28 cellular contexts compared by ENCODE assay signal in the genomic region with DNA sequence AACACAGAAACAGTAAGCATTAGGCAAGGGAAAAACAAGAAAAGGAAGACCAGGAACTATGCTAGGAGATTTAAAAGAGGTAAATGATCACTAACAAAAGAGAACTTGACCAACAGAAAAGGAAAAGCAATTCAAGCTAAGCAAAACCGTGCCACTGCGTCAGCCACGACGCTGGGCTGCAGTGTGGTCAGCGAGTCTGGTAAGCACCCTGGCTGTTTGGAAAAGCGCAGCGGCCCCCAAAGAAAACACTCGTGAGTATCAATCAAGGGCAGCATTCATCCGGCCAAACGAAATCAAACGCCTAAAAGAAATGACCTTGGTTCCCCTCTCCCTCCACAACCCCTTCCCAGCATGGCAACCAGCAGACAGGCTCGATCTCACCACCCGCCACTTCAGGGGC. TPM values are rescaled to one million over a fixed set of nuclear protein-coding genes. Genes with fewer than 3 reads are reported as not detected.
A peak's percentile ranks its signal among the peaks of the same experiment; 100 is the strongest.
DNase-seq lines count a peak whose midpoint lies in the region; TF ChIP-seq lines count a peak whose summit lies in the region.
"Had no signal": no experiment of that assay in that cellular context is flagged by ENCODE, and none has a peak within 500 bp of the region (broad histone marks: within the 10 kb centered on the region; RNA-seq: fewer than 3 reads in every experiment).

No MANE protein-coding gene starts in this region.

- H3K79me1 ChIP-seq in H9 (ENCODE audit: insufficient read depth, low read depth, low read length, poor library complexity, severe bottlenecking) = peaks cover 3% of the 10 kb centered on the region

- peaks cover 46 to 51% of the 10 kb centered on the region in 2 experiments for H3K4me1 Mint-ChIP-seq in H9
- H3K4me1 Mint-ChIP-seq in chondrocyte (ENCODE audit: low read depth) = peaks cover 41% of the 10 kb centered on the region

- H2AK5ac ChIP-seq in H9 (ENCODE audit: insufficient read length, low read length) = no peak overlapping the region

- H3K27ac Mint-ChIP-seq in H9 = peak overlapping the region; percentile 59 to 77 (median 63); a peak in 6 of 7 replicates
- peak overlapping the region; percentile 52 for H3K27ac Mint-ChIP-seq in chondrocyte (ENCODE audit: unreplicated experiment)
- H3K27ac Mint-ChIP-seq: activated CD4-positive, alpha-beta T cell treated with anti-CD3 and anti-CD28 coated beads for 36 hours; activated CD8-positive, alpha-beta T cell treated with anti-CD3 and anti-CD28 coated beads, Interleukin-2, amount 10 ng/mL, durations not matched to agents 7 days and 5 days; activated naive CD8-positive, alpha-beta T cell treated with anti-CD3 and anti-CD28 coated beads, Interleukin-2, amount 10 ng/mL, durations not matched to agents 7 days and 5 days; activated T-helper 2 cell treated with anti-CD3 and anti-CD28 coated beads, Interferon-gamma antibody, Interleukin-2, Interleukin-4, amounts not matched to agents 10 μg/mL and 5 μg/mL and 100 μg/mL, durations not matched to agents 14 hours and 24 hours and 36 hours; memory B cell; stimulated activated effector memory CD8-positive, alpha-beta T cell treated with anti-CD3 and anti-CD28 coated beads, Interleukin-12 subunit alpha, Interleukin-12 subunit beta, amount 100 ng/mL, for 72 hours had no signal

- no peak overlapping the region for H3K18ac ChIP-seq in H9 (ENCODE audit: insufficient read length, low read depth, low read length)

- no peak for TF ChIP-seq POLR2A in sigmoid colon (IDR thresholded peaks at IDR 0.05)

- H2AFZ ChIP-seq in H9 (ENCODE audit: low read length) = no peak overlapping the region

- H3K23ac ChIP-seq in H9 (ENCODE audit: insufficient read length, low read depth, low read length) = no peak overlapping the region

- H3K36me3 ChIP-seq in mesodermal cell (ENCODE audit: control insufficient read depth, insufficient read depth, low read length) (peaks cover 16% of the 10 kb centered on the region), sigmoid colon (no peaks in the 10 kb centered on the region)
- H3K36me3 ChIP-seq: ascending aorta, gastroesophageal sphincter, HAP-1, SJCRH30 had no signal

- H3K36me3 Mint-ChIP-seq in H9 (ENCODE audit: insufficient read depth in 1 of 3, low read depth in 3 of 3) (peaks cover 2 to 13% (median 5%) of the 10 kb centered on the region in 3 experiments; a peak in 3 of 7 replicates), chondrocyte (ENCODE audit: low read depth) (no peaks in the 10 kb centered on the region)
- H3K36me3 Mint-ChIP-seq: activated naive CD8-positive, alpha-beta T cell treated with anti-CD3 and anti-CD28 coated beads, Interleukin-2, amount 10 ng/mL, durations not matched to agents 7 days and 5 days; IgD-negative memory B cell; memory B cell; stimulated activated effector memory CD8-positive, alpha-beta T cell treated with anti-CD3 and anti-CD28 coated beads, Interleukin-12 subunit alpha, Interleukin-12 subunit beta, amount 100 ng/mL, for 72 hours had no signal

- H2BK5ac ChIP-seq in H9 (ENCODE audit: insufficient read length, low read length) = no peak overlapping the region

- H3K4me3 Mint-ChIP-seq in H9 (peak overlapping the region in 1 of 2 experiments; percentile 34; a peak in 1 of 5 replicates), chondrocyte (ENCODE audit: unreplicated experiment) (no peak overlapping the region)
- H3K4me3 Mint-ChIP-seq: activated CD4-positive, alpha-beta T cell treated with anti-CD3 and anti-CD28 coated beads for 36 hours; activated CD8-positive, alpha-beta T cell treated with anti-CD3 and anti-CD28 coated beads, Interleukin-2, amount 10 ng/mL, durations not matched to agents 7 days and 5 days; activated naive CD8-positive, alpha-beta T cell treated with anti-CD3 and anti-CD28 coated beads, Interleukin-2, amount 10 ng/mL, durations not matched to agents 7 days and 5 days; memory B cell; stimulated activated effector memory CD8-positive, alpha-beta T cell treated with anti-CD3 and anti-CD28 coated beads, Interleukin-12 subunit alpha, Interleukin-12 subunit beta, amount 100 ng/mL, for 72 hours had no signal

- H3K27ac ChIP-seq in H9 (ENCODE audit: insufficient read length, low read depth, low read length) (no peak overlapping the region), mesodermal cell (ENCODE audit: low read depth, low read length, severe bottlenecking) (peak overlapping the region; percentile 8), sigmoid colon (no peak overlapping the region)
- H3K27ac ChIP-seq: ascending aorta, gastroesophageal sphincter, SJCRH30 had no signal

- H3K56ac ChIP-seq in H9 (ENCODE audit: insufficient read length, low read depth, low read length) = no peak overlapping the region

- H3K23me2 ChIP-seq in H9 (ENCODE audit: insufficient read length, low read depth, low read length, poor library complexity, severe bottlenecking) = no peaks in the 10 kb centered on the region

- no peaks in the 10 kb centered on the region for H3K27me3 Mint-ChIP-seq in H9 (ENCODE audit: low read depth)
- H3K27me3 Mint-ChIP-seq in chondrocyte (ENCODE audit: low read depth) = no peaks in the 10 kb centered on the region
- H3K27me3 Mint-ChIP-seq: activated CD4-positive, alpha-beta T cell treated with anti-CD3 and anti-CD28 coated beads for 36 hours; activated naive CD8-positive, alpha-beta T cell treated with anti-CD3 and anti-CD28 coated beads, Interleukin-2, amount 10 ng/mL, durations not matched to agents 7 days and 5 days; IgD-negative memory B cell; memory B cell had no signal

- no peak for TF ChIP-seq CTCF in H9 (conservative IDR thresholded peaks at IDR 0.05)
- TF ChIP-seq CTCF in chondrocyte (IDR thresholded peaks at IDR 0.05) = no peak
- TF ChIP-seq CTCF in sigmoid colon (IDR thresholded peaks at IDR 0.05) = no peak

- no peaks in the 10 kb centered on the region for H3K27me3 ChIP-seq in H9 (ENCODE audit: insufficient read depth, low read length)
- H3K27me3 ChIP-seq in sigmoid colon = no peaks in the 10 kb centered on the region
- H3K27me3 ChIP-seq: ascending aorta; BLaER1 treated with 17β-estradiol and CSF1 and Interleukin-3, amounts not matched to agents 10 nM and 100 nM; gastroesophageal sphincter; SJCRH30 had no signal

- H3K4me1 ChIP-seq in H9 (ENCODE audit: insufficient read depth, low read length) (peaks cover 15% of the 10 kb centered on the region), mesodermal cell (ENCODE audit: control insufficient read depth, insufficient read depth, low read length, poor library complexity, severe bottlenecking) (peaks cover 10% of the 10 kb centered on the region), sigmoid colon (peaks cover 0 to 58% (median 37%) of the 10 kb centered on the region in 4 donors)

- H4K20me1 ChIP-seq in H9 (ENCODE audit: control insufficient read depth, insufficient read depth, insufficient read length) = no peaks in the 10 kb centered on the region

- no CpG with 5 or more reads among the region's 13 CpGs for WGBS in H9 (ENCODE audit: extremely low coverage, insufficient read length, low lambda C conversion rate)
- WGBS in mesodermal cell (ENCODE audit: insufficient coverage in 2 of 2), 2 experiments = 89 to 91% methylated on average over 9 to 13 of the region's 13 CpGs
- 91% methylated on average over 13 of the region's 13 CpGs for WGBS in sigmoid colon, 2 donors

- no peak overlapping the region; the same call in 1 of the 2 replicates for H3K14ac ChIP-seq in H9 (ENCODE audit: insufficient read depth, low read length)

- no peak overlapping the region for H4K8ac ChIP-seq in H9 (replicated peaks; ENCODE audit: insufficient read length, low read depth, low read length)

- TF ChIP-seq EP300 in sigmoid colon (IDR thresholded peaks at IDR 0.05) = no peak

- H2BK15ac ChIP-seq in H9 (ENCODE audit: low read depth, low read length) = no peak overlapping the region

- H3K9me3 ChIP-seq in H9 (ENCODE audit: control insufficient read depth, low read depth, low read length) (no peaks in the 10 kb centered on the region), mesodermal cell (ENCODE audit: control insufficient read depth, low read length) (no peaks in the 10 kb centered on the region), sigmoid colon (no peaks in the 10 kb centered on the region)
- H3K9me3 ChIP-seq: ascending aorta, gastroesophageal sphincter, HAP-1, SJCRH30 had no signal

- H3K79me2 ChIP-seq in H9 (ENCODE audit: insufficient read depth, low read length) = peaks cover 17% of the 10 kb centered on the region; the same call in 1 of the 2 replicates

- no peaks in the 10 kb centered on the region; a peak in 1 of 5 replicates for H3K9me3 Mint-ChIP-seq in H9
- H3K9me3 Mint-ChIP-seq in chondrocyte (ENCODE audit: low read depth) = no peaks in the 10 kb centered on the region
- H3K9me3 Mint-ChIP-seq: activated naive CD8-positive, alpha-beta T cell treated with anti-CD3 and anti-CD28 coated beads, Interleukin-2, amount 10 ng/mL, durations not matched to agents 7 days and 5 days; activated T-helper 2 cell treated with anti-CD3 and anti-CD28 coated beads, Interferon-gamma antibody, Interleukin-2, Interleukin-4, amounts not matched to agents 10 μg/mL and 5 μg/mL and 100 μg/mL, durations not matched to agents 14 hours and 24 hours and 36 hours; IgD-negative memory B cell; memory B cell; stimulated activated effector memory CD8-positive, alpha-beta T cell treated with anti-CD3 and anti-CD28 coated beads, Interleukin-12 subunit alpha, Interleukin-12 subunit beta, amount 100 ng/mL, for 72 hours had no signal

- H3K9ac ChIP-seq in H9 (ENCODE audit: extremely low read depth, insufficient read length, low read length) = no peak overlapping the region
- H3K9ac ChIP-seq: BLaER1 treated with 17β-estradiol and CSF1 and Interleukin-3, amounts not matched to agents 10 nM and 100 nM had no signal

- no peak overlapping the region for H3K4me3 ChIP-seq in mesodermal cell (ENCODE audit: extremely low read depth, insufficient read depth, low read length, poor library complexity, severe bottlenecking)
- H3K4me3 ChIP-seq in sigmoid colon = no peak overlapping the region
- H3K4me3 ChIP-seq: ascending aorta; BLaER1 treated with 17β-estradiol and CSF1 and Interleukin-3, amounts not matched to agents 10 nM and 100 nM; gastroesophageal sphincter; HAP-1; SJCRH30 had no signal

- H4K5ac ChIP-seq in H9 (ENCODE audit: insufficient read length, low read depth, low read length) = no peak overlapping the region

- no peak overlapping the region for H3K4ac ChIP-seq in H9 (ENCODE audit: low read depth, low read length)

- intact Hi-C loops in sigmoid colon (cut with DNase I) = no loop called here

- no peak overlapping the region for H4K91ac ChIP-seq in H9 (ENCODE audit: insufficient read length, low read depth, low read length)

- H3K4me2 ChIP-seq in H9 (ENCODE audit: insufficient read depth, insufficient read length, low read length) = no peak overlapping the region

- no peak overlapping the region for H2BK12ac ChIP-seq in H9 (ENCODE audit: insufficient read length, low read depth, low read length)

- no peak overlapping the region for H2BK120ac ChIP-seq in H9 (ENCODE audit: low read depth, low read length, poor library complexity, severe bottlenecking)

- DNase-seq in H9 (no peak), chondrocyte (ENCODE audit: low spot score) (no peak), sigmoid colon (peak; percentile 27), NCI-H2081 treated with DMSO at 0.1 percent for 48 hours (lab: John Stamatoyannopoulos, UW) (no peak), T1000 (lab: John Stamatoyannopoulos, UW) (no peak)
- no peak for DNase-seq in activated effector memory CD4-positive, alpha-beta T cell treated with Interleukin-2 at 50 U/mL for 16 hours
- no peak for DNase-seq in activated CD8-positive, alpha-beta memory T cell treated with anti-CD3 and anti-CD28 coated beads for 24 hours
- DNase-seq: activated CD4-positive, alpha-beta T cell treated with anti-CD3 and anti-CD28 coated beads for 36 hours; activated CD8-positive, alpha-beta T cell treated with anti-CD3 and anti-CD28 coated beads, Interleukin-2, amount 10 ng/mL, durations not matched to agents 7 days and 5 days; activated naive CD8-positive, alpha-beta T cell treated with anti-CD3 and anti-CD28 coated beads, Interleukin-2, amount 10 ng/mL, durations not matched to agents 7 days and 5 days; caudate nucleus; COR-L47; dermis blood vessel endothelial cell; hippocampal formation; NCI-H146; NCI-H446 treated with DMSO at 0.1 percent for 48 hours; occipital lobe; SJCRH30; SW 1271 had no signal

- no peak overlapping the region for H3T11ph ChIP-seq in H9 (ENCODE audit: low read length)

- H2BK20ac ChIP-seq in H9 (ENCODE audit: low read depth, low read length, poor library complexity, severe bottlenecking) = no peak overlapping the region

RNA-seq across cellular contexts. Expression of gene PACSIN2, which starts 28.8 kb away (rescaled TPM):
- total RNA-seq in H9 (2021) (62.3 and 63.9 TPM in 2 replicates), chondrocyte (58.9 to 93.4 TPM (median 82.1 TPM) in 3 replicates), sigmoid colon (10 to 100 TPM; 44.2 to 52.3 (median 48.3) TPM)
- polyA plus RNA-seq in mesodermal cell (2013, experiment 1 of 2) = 63.4 TPM
- 61.9 TPM for polyA plus RNA-seq in mesodermal cell (2013, experiment 2 of 2)
- 100 to 1,000 TPM in 1 of 3 donors, 10 to 100 TPM in 2; 75.1 to 126 (median 91.4) TPM for polyA plus RNA-seq in sigmoid colon
